Comparison of ENCODE assay signal across 13 cellular contexts in the genomic region with DNA sequence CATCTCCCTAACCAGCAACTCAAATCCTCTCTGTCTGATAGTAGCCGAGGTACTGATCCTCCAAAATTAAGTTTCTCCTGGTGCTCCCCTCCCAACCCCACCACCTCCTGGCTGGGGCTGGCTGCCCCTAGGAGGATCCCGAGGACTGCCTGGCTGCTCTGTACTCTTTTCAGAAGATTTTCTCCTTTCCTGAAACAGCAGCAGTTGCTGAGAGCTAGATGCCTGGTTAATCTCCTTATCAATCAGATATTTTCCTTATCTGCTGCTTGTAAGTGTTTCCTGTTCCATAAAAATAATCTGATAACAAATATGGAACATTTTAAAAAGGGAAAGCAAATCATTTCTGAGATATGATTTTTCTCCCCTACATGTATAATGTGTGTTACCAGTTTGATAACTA. TPM values are rescaled to one million over a fixed set of nuclear protein-coding genes. Genes with fewer than 3 reads are reported as not detected.
DNase-seq lines count a peak whose midpoint lies in the region; ATAC-seq and TF ChIP-seq lines count a peak whose summit lies in the region.
"Had no signal": no experiment of that assay in that cellular context is flagged by ENCODE, and none has a peak within 500 bp of the region (broad histone marks: within the 10 kb centered on the region; RNA-seq: fewer than 3 reads in every experiment).

No MANE protein-coding gene starts in this region.

- no peaks in the 10 kb centered on the region for H3K9me3 Mint-ChIP-seq in activated naive CD4-positive, alpha-beta T cell treated with anti-CD3 and anti-CD28 coated beads, Interleukin-2, amount 50 U/mL, for 72 hours
- no peaks in the 10 kb centered on the region for H3K9me3 Mint-ChIP-seq in activated naive CD4-positive, alpha-beta T cell treated with anti-CD3 and anti-CD28 coated beads, Interleukin-2, amount 10 ng/mL, durations not matched to agents 7 days and 5 days
- no peaks in the 10 kb centered on the region for H3K9me3 Mint-ChIP-seq in natural killer cell treated with Interleukin-12 subunit alpha and Interleukin-12 subunit beta and Interleukin-15 and Interleukin-18, amount 100 ng/mL, for 72 hours

- no peaks in the 10 kb centered on the region for H3K27me3 ChIP-seq in transverse colon

- H3K27me3 Mint-ChIP-seq in activated naive CD4-positive, alpha-beta T cell treated with anti-CD3 and anti-CD28 coated beads, Interleukin-2, amount 10 ng/mL, durations not matched to agents 7 days and 5 days: no peaks in the 10 kb centered on the region
- H3K27me3 Mint-ChIP-seq in natural killer cell treated with Interleukin-12 subunit alpha and Interleukin-12 subunit beta and Interleukin-15 and Interleukin-18, amount 100 ng/mL, for 72 hours: no peaks in the 10 kb centered on the region

- H3K4me3 Mint-ChIP-seq in activated naive CD4-positive, alpha-beta T cell treated with anti-CD3 and anti-CD28 coated beads, Interleukin-2, amount 10 ng/mL, durations not matched to agents 7 days and 5 days: no peak overlapping the region
- peak overlapping the region; percentile 17 for H3K4me3 Mint-ChIP-seq in natural killer cell treated with Interleukin-12 subunit alpha and Interleukin-12 subunit beta and Interleukin-15 and Interleukin-18, amount 100 ng/mL, for 72 hours

- H3K27ac ChIP-seq in epithelial cell of prostate (peak overlapping the region; percentile 48), transverse colon (peak overlapping the region; percentile 70 to 85 (median 76))

- peaks cover 0 to 23% (median 5%) of the 10 kb centered on the region in 4 donors for H3K36me3 ChIP-seq in transverse colon

- no peak overlapping the region for H3K4me3 ChIP-seq in transverse colon
- H3K4me3 ChIP-seq: psoas muscle had no signal

- peaks cover 30% of the 10 kb centered on the region for H3K4me1 Mint-ChIP-seq in activated naive CD4-positive, alpha-beta T cell treated with anti-CD3 and anti-CD28 coated beads, Interleukin-2, amount 10 ng/mL, durations not matched to agents 7 days and 5 days
- peaks cover 35 to 36% of the 10 kb centered on the region in 2 donors for H3K4me1 Mint-ChIP-seq in natural killer cell treated with Interleukin-12 subunit alpha and Interleukin-12 subunit beta and Interleukin-15 and Interleukin-18, amount 100 ng/mL, for 72 hours (ENCODE audit: low read depth in 2 of 2)

- CTCF ChIA-PET in activated naive CD4-positive, alpha-beta T cell treated with anti-CD3 and anti-CD28 coated beads, Interleukin-2, amount 10 ng/mL, durations not matched to agents 7 days and 5 days (lab: Charles Lee): interaction anchor here (1.1 to 2.2 kb wide), 2 partner anchors 31 to 80 kb away, joined by 5 to 13 read pairs; no protein-coding TSS in a partner anchor

- TF ChIP-seq POLR2A in transverse colon (IDR thresholded peaks at IDR 0.05): no peak

- intact Hi-C loops in transverse colon (cut with DNase I; ENCODE audit: low total_unique reads): loop anchor here (1.0 kb wide), 1 partner anchor 44 kb away; no protein-coding TSS in a partner anchor

- H3K27ac Mint-ChIP-seq in activated naive CD4-positive, alpha-beta T cell treated with anti-CD3 and anti-CD28 coated beads, Interleukin-2, amount 50 U/mL, for 72 hours: peak overlapping the region; percentile 26 to 29
- H3K27ac Mint-ChIP-seq in activated naive CD4-positive, alpha-beta T cell treated with anti-CD3 and anti-CD28 coated beads, Interleukin-2, amount 10 ng/mL, durations not matched to agents 7 days and 5 days: no peak overlapping the region
- H3K27ac Mint-ChIP-seq in natural killer cell treated with Interleukin-12 subunit alpha and Interleukin-12 subunit beta and Interleukin-15 and Interleukin-18, amount 100 ng/mL, for 72 hours: peak overlapping the region; percentile 87 to 90

- TF ChIP-seq CTCF in transverse colon (IDR thresholded peaks at IDR 0.05): no peak

- no peak for TF ChIP-seq EP300 in transverse colon (IDR thresholded peaks at IDR 0.05; ENCODE audit: low read depth)

- no peak for ATAC-seq in activated naive CD4-positive, alpha-beta T cell treated with anti-CD3 and anti-CD28 coated beads, Interleukin-2, amount 50 U/mL, for 72 hours
- no peak for ATAC-seq in natural killer cell treated with Interleukin-12 subunit alpha and Interleukin-12 subunit beta and Interleukin-15 and Interleukin-18, amount 100 ng/mL, for 72 hours
- ATAC-seq in GM18858 (IDR thresholded peaks at IDR 0.05; ENCODE audit: unreplicated experiment): no peak

- H3K4me1 ChIP-seq in transverse colon: peaks cover 9 to 25% (median 22%) of the 10 kb centered on the region in 4 donors
- H3K4me1 ChIP-seq: psoas muscle had no signal

- no peak for DNase-seq in activated naive CD4-positive, alpha-beta T cell treated with anti-CD3 and anti-CD28 coated beads, Interleukin-2, amount 50 U/mL, for 72 hours (ENCODE audit: low spot score in 2 of 2)
- no peak for DNase-seq in activated naive CD4-positive, alpha-beta T cell treated with anti-CD3 and anti-CD28 coated beads, Interleukin-2, amount 10 ng/mL, durations not matched to agents 7 days and 5 days
- DNase-seq in epithelial cell of prostate (ENCODE audit: low read depth, low spot score): no peak
- no peak for DNase-seq in natural killer cell treated with Interleukin-12 subunit alpha and Interleukin-12 subunit beta and Interleukin-15 and Interleukin-18, amount 100 ng/mL, for 72 hours (ENCODE audit: low spot score)
- no peak for DNase-seq in transverse colon
- no peak for DNase-seq in DMS79 (lab: John Stamatoyannopoulos, UW)
- DNase-seq in dedifferentiated amniotic fluid mesenchymal stem cell (ENCODE audit: extremely low spot score): no peak
- DNase-seq: activated CD8-positive, alpha-beta memory T cell treated with anti-CD3 and anti-CD28 coated beads for 24 hours; erythroblast; NCI-H1417 treated with DMSO at 0.1 percent for 48 hours; NK-92 treated with Interleukin-12 subunit alpha and Interleukin-12 subunit beta, amount 100 ng/mL, for 24 hours; psoas muscle had no signal

- H3K36me3 Mint-ChIP-seq in activated naive CD4-positive, alpha-beta T cell treated with anti-CD3 and anti-CD28 coated beads, Interleukin-2, amount 50 U/mL, for 72 hours: peaks cover 0 to 33% of the 10 kb centered on the region in 2 donors
- peaks cover 45% of the 10 kb centered on the region for H3K36me3 Mint-ChIP-seq in activated naive CD4-positive, alpha-beta T cell treated with anti-CD3 and anti-CD28 coated beads, Interleukin-2, amount 10 ng/mL, durations not matched to agents 7 days and 5 days
- H3K36me3 Mint-ChIP-seq in natural killer cell treated with Interleukin-12 subunit alpha and Interleukin-12 subunit beta and Interleukin-15 and Interleukin-18, amount 100 ng/mL, for 72 hours: peaks cover 6% of the 10 kb centered on the region

- H3K9me3 ChIP-seq in transverse colon: no peaks in the 10 kb centered on the region
- H3K9me3 ChIP-seq: psoas muscle had no signal

- in situ Hi-C loops in transverse colon (cut with MboI; ENCODE audit: low pct_ligation_motif_present in 1 of 4, low pct_unique_long_range_greater_than_20kb in 1 of 4, low sequenced_read_pairs in 3 of 4): no loop called here

- 58% methylated on average over 2 of the region's 2 CpGs; no CpG with 5 or more reads in 1 of the 2 donors for WGBS in transverse colon (ENCODE audit: low coverage in 1 of 2), 2 donors

RNA-seq across cellular contexts. Expression of a gene that starts 52.8 kb away (rescaled TPM):
- 10 to 100 TPM; 35.7 to 46.4 TPM for total RNA-seq in activated naive CD4-positive, alpha-beta T cell treated with anti-CD3 and anti-CD28 coated beads, Interleukin-2, amount 50 U/mL, for 72 hours
- 10 to 100 TPM; 42.1 to 65.7 TPM for total RNA-seq in natural killer cell treated with Interleukin-12 subunit alpha and Interleukin-12 subunit beta and Interleukin-15 and Interleukin-18, amount 100 ng/mL, for 72 hours
- total RNA-seq in transverse colon: 10 to 100 TPM; 41.6 to 79.4 (median 60.7) TPM
